ENCODE assay signal across 16 cellular contexts in the genomic region with DNA sequence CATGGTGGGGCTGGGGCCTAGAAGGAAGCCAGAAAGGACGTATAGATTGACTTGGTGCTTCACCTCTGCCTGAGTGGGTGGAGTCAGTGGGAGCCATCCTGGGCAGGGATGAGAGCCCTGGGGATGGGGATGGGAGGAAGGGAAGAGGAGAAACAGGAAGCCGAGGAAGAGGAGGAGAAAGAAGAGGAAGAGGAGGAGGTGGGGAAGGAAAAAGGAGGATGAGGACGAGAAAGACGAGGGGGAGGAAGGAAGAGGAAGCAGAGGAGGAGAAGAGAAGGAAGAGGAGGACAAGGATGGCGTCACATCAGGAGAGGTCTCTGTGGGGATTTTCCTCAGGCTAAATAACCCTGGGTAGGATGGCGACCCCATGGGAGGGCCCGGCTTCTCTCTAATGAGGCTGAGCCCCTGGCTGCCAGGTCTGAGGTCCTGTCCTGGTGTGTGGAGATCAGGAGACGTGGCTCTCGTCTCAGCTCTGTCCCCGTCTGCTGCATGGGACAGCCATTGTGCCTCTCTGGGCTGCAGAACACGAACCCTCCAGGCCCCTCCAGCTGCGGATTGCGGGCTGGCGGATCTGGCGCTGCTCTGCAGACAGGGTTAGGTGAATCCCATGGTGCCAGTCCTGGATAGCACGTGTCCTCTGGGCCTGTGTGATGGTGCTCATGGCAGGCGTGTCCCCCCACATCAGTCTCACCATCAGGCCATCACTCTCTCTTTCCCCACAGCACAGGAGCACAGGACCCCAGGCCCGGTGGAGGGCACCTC.
"Had no signal": no experiment of that assay in that cellular context is flagged by ENCODE, and none has a peak within 500 bp of the region (broad histone marks: within the 10 kb centered on the region; RNA-seq: fewer than 3 reads in every experiment).

No MANE protein-coding gene starts in this region.

- H3K9ac ChIP-seq: parathyroid adenoma had no signal

- H2AFZ ChIP-seq: parathyroid adenoma had no signal

- H3K4me3 ChIP-seq: cardiac muscle cell, lung, SK-N-MC, tibial nerve had no signal

- H3K9me3 ChIP-seq: neutrophil, tibial nerve had no signal

- H3K79me2 ChIP-seq: parathyroid adenoma had no signal

- H3K4me1 Mint-ChIP-seq: stimulated activated memory B cell treated with anti-CD40 and anti-IgM and Interleukin-4, amounts not matched to agents 10 μg/mL and 1 μg/mL and 100 μg/mL, for 72 hours had no signal

- H3K9me3 Mint-ChIP-seq: activated T-cell treated with anti-CD3 and anti-CD28 coated beads, Interleukin-2, amount 50 U/mL, for 4 hours; stimulated activated memory B cell treated with anti-CD40 and anti-IgM and Interleukin-4, amounts not matched to agents 10 μg/mL and 1 μg/mL and 100 μg/mL, for 72 hours had no signal

- H3K27me3 Mint-ChIP-seq: stimulated activated memory B cell treated with anti-CD40 and anti-IgM and Interleukin-4, amounts not matched to agents 10 μg/mL and 1 μg/mL and 100 μg/mL, for 72 hours had no signal

- H3K36me3 ChIP-seq: cardiac muscle cell had no signal

- H3K27ac ChIP-seq: cardiac muscle cell, neutrophil, parathyroid adenoma, SK-N-MC, tibial nerve had no signal

- H3K4me3 Mint-ChIP-seq: activated T-cell treated with anti-CD3 and anti-CD28 coated beads, Interleukin-2, amount 50 U/mL, for 4 hours; mesothelial cell of epicardium; stimulated activated memory B cell treated with anti-CD40 and anti-IgM and Interleukin-4, amounts not matched to agents 10 μg/mL and 1 μg/mL and 100 μg/mL, for 72 hours had no signal

- H3K27ac Mint-ChIP-seq: stimulated activated memory B cell treated with anti-CD40 and anti-IgM and Interleukin-4, amounts not matched to agents 10 μg/mL and 1 μg/mL and 100 μg/mL, for 72 hours had no signal

- ATAC-seq: activated T-cell treated with anti-CD3 and anti-CD28 coated beads, Interleukin-2, amount 50 U/mL, for 4 hours; esophagus mucosa; left cardiac atrium; stimulated activated memory B cell treated with anti-CD40 and anti-IgM and Interleukin-4, amounts not matched to agents 10 μg/mL and 1 μg/mL and 100 μg/mL, for 72 hours had no signal

- H3K27me3 ChIP-seq: cardiac muscle cell, neutrophil, tibial nerve had no signal

- DNase-seq: activated CD4-positive, alpha-beta T cell treated with anti-CD3 and anti-CD28 coated beads, Interleukin-2, amount 50 U/mL, for 48 hours; activated gamma-delta T cell; activated T-cell treated with anti-CD3 and anti-CD28 coated beads, Interleukin-2, amount 50 U/mL, for 4 hours; left cardiac atrium; stimulated activated CD4-positive, alpha-beta T cell treated with anti-CD3 and anti-CD28 coated beads, Interleukin-12 subunit alpha, Interleukin-12 subunit beta, amount 100 ng/mL, for 4 hours; stimulated activated CD4-positive, alpha-beta T cell treated with anti-CD3 and anti-CD28 coated beads, Interleukin-2, amount 100 ng/mL, for 24 hours; substantia nigra had no signal
